ENCODE assay signal across 22 cellular contexts in genomic region chr2:226743911-226744310, GRCh38.
"Had no signal": no experiment of that assay in that cellular context is flagged by ENCODE, and none has a peak within 500 bp of the region (broad histone marks: within the 10 kb centered on the region; RNA-seq: fewer than 3 reads in every experiment).

No MANE protein-coding gene starts in this region.

- H3K27me3 ChIP-seq: cardiac muscle cell, foreskin keratinocyte, right lobe of liver, upper lobe of left lung had no signal

- H3K36me3 ChIP-seq: cardiac muscle cell, right lobe of liver, upper lobe of left lung had no signal

- H3K4me3 ChIP-seq: cardiac muscle cell, right lobe of liver, smooth muscle cell, upper lobe of left lung had no signal

- H3K9me3 ChIP-seq: right lobe of liver, upper lobe of left lung had no signal

- DNase-seq: activated CD4-positive, alpha-beta memory T cell treated with anti-CD3 and anti-CD28 coated beads, Interleukin-2, amount 10 ng/mL, durations not matched to agents 7 days and 5 days; activated CD4-positive, alpha-beta T cell treated with anti-CD3 and anti-CD28 coated beads, Interleukin-2, amount 10 ng/mL, durations not matched to agents 24 days and 14 days; activated effector memory CD4-positive, alpha-beta T cell treated with Interleukin-2 at 50 U/mL for 16 hours; activated naive CD4-positive, alpha-beta T cell treated with anti-CD3 and anti-CD28 coated beads, Interleukin-2, amount 10 ng/mL, durations not matched to agents 7 days and 5 days; activated T-cell treated with anti-CD3 and anti-CD28 coated beads, Interleukin-2, amount 50 U/mL, for 72 hours; anterior cingulate cortex; cortex of kidney; endodermal cell; foreskin keratinocyte; glutamatergic neuron; hippocampal formation; kidney glomerular epithelial cell; right lobe of liver; stimulated activated CD4-positive, alpha-beta T cell treated with anti-CD3 and anti-CD28 coated beads, Interleukin-15, amount 100 ng/mL, for 24 hours; T-cell had no signal

- H3K27ac ChIP-seq: cardiac muscle cell, foreskin keratinocyte, upper lobe of left lung, VCaP had no signal

- ATAC-seq: activated CD4-positive, CD25-positive, alpha-beta regulatory T cell treated with anti-CD3 and anti-CD28 coated beads, Interleukin-2, amount 50 U/mL, for 24 hours; activated T-cell treated with anti-CD3 and anti-CD28 coated beads, Interleukin-2, amount 50 U/mL, for 72 hours; foreskin keratinocyte; natural killer cell treated with Interleukin-12 subunit alpha and Interleukin-12 subunit beta and Interleukin-15 and Interleukin-18, amount 100 ng/mL, for 72 hours; stimulated activated memory B cell treated with anti-CD40 and anti-IgM and Interleukin-4, amounts not matched to agents 10 μg/mL and 1 μg/mL and 100 μg/mL, for 72 hours; T-cell had no signal
